ENCODE assay signal across 12 cellular contexts in the genomic region with DNA sequence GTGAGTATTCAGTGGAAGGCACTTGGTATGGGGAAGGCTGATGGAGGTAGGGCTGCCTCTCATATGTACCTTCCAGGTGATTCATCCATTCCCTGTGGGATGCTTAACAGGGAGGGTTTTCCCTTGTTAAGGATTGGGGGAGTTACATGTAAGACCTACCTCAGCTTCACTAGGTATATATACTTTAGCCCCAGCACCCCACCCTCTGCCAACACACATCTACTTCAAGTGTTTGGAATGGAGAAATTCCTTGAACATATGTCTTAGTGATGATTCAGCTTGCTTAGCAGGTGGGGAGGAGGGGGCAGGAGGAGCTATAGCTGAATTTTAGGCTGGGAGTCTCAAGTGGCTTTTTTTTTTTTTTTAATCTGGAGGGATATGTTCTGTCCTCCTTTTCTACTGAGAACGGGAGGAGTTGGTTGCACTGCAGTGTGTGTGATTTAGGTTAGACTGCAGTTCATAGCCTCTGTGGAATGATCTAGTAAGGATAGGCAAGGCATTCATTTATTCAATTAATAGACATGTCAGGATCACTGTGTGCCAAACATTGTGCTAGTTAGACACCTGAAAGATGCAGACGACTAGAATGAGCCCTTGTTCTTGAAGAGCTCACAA. TPM values are rescaled to one million over a fixed set of nuclear protein-coding genes. Genes with fewer than 3 reads are reported as not detected.
DNase-seq lines count a peak whose midpoint lies in the region; ATAC-seq and TF ChIP-seq lines count a peak whose summit lies in the region.
"Had no signal": no experiment of that assay in that cellular context is flagged by ENCODE, and none has a peak within 500 bp of the region (broad histone marks: within the 10 kb centered on the region; RNA-seq: fewer than 3 reads in every experiment).

No MANE protein-coding gene starts in this region.

- H3K9me3 Mint-ChIP-seq in activated CD8-positive, alpha-beta T cell treated with anti-CD3 and anti-CD28 coated beads for 36 hours: no peaks in the 10 kb centered on the region

- POLR2A ChIA-PET in HCT116 (lab: Charles Lee) (no interaction called here), A673 (lab: Charles Lee; ENCODE audit: low non-redundant PET) (no interaction called here)
- POLR2A ChIA-PET in activated CD8-positive, alpha-beta T cell treated with anti-CD3 and anti-CD28 coated beads for 36 hours (lab: Charles Lee): interaction anchor here (1.1 to 4.2 kb wide), 5 partner anchors 13 to 27 kb away, joined by 3 to 21 read pairs (median 13); a partner anchor contains a TSS

- H3K27me3 ChIP-seq in BLaER1 (peaks cover 22% of the 10 kb centered on the region), HCT116 (ENCODE audit: insufficient read depth, low read length) (no peaks in the 10 kb centered on the region), left lung (peaks cover 0 to 6% of the 10 kb centered on the region in 2 donors), transverse colon (peaks cover 5% of the 10 kb centered on the region), A673 (replicated peaks; ENCODE audit: insufficient read depth, low read depth, low read length, poor library complexity) (no peaks in the 10 kb centered on the region)

- TF ChIP-seq RAD21 in HCT116 (IDR thresholded peaks at IDR 0.05; ENCODE audit: low read depth): no peak

- TF ChIP-seq CTCF in HCT116 (IDR thresholded peaks at IDR 0.05 in 2 of 3, conservative IDR thresholded peaks at IDR 0.05 in 1 of 3; ENCODE audit: borderline replicate concordance in 1 of 3, insufficient read depth in 1 of 3, low read depth in 2 of 3, low read length in 2 of 3) (no peak), left lung (IDR thresholded peaks at IDR 0.05) (no peak), transverse colon (IDR thresholded peaks at IDR 0.05) (no peak), A673 (conservative IDR thresholded peaks at IDR 0.05; ENCODE audit: low read depth, low read length) (no peak)
- TF ChIP-seq CTCF in activated CD8-positive, alpha-beta T cell treated with anti-CD3 and anti-CD28 coated beads for 36 hours (IDR thresholded peaks at IDR 0.05): no peak

- H3K36me3 ChIP-seq in BLaER1 (peaks cover 10% of the 10 kb centered on the region; the same call in 1 of the 2 replicates), HCT116 (ENCODE audit: control insufficient read depth in 1 of 2, insufficient read depth in 2 of 2, low read length in 2 of 2) (peaks cover 3 to 23% of the 10 kb centered on the region in 2 experiments; a peak in 2 of 4 replicates), left lung (peaks cover 0 to 37% of the 10 kb centered on the region in 2 donors), transverse colon (peaks cover 0 to 9% (median 0%) of the 10 kb centered on the region in 4 donors), A673 (ENCODE audit: insufficient read depth, low read length, poor library complexity, severe bottlenecking) (no peaks in the 10 kb centered on the region)

- no TSS peak for BruUV-seq in HCT116 (replicated peaks; lab: Mats Ljungman, UMichigan)
- no TSS peak for BruUV-seq in A673 (replicated peaks; lab: Mats Ljungman, UMichigan)

- 56 to 69% methylated on average over 1 to 2 of the region's 2 CpGs for WGBS in transverse colon (ENCODE audit: low coverage in 1 of 2), 2 donors

- TF ChIP-seq POLR2A in HCT116 (IDR thresholded peaks at IDR 0.05; ENCODE audit: borderline replicate concordance, extremely low read depth, insufficient read depth, insufficient read length) (no peak), transverse colon (IDR thresholded peaks at IDR 0.05) (no peak)

- CTCF ChIA-PET in HCT116 (lab: Charles Lee) (interaction anchor here (3.4 kb wide), 1 partner anchor 10 kb away, joined by 18 read pairs; no protein-coding TSS in a partner anchor), A673 (lab: Charles Lee) (interaction anchor here (0.6 to 2.6 kb wide), 2 partner anchors 9 to 465 kb away, joined by 4 to 13 read pairs; no protein-coding TSS in a partner anchor)
- CTCF ChIA-PET in activated CD8-positive, alpha-beta T cell treated with anti-CD3 and anti-CD28 coated beads for 36 hours (lab: Charles Lee): interaction anchor here (1.3 to 4.6 kb wide), 6 partner anchors 8 to 28 kb away, joined by 4 to 53 read pairs (median 6); a partner anchor contains a TSS

- H3K4me2 ChIP-seq in BLaER1 (peak overlapping the region; percentile 97; the same call in 1 of the 2 replicates), HCT116 (ENCODE audit: low read length) (peak overlapping the region; percentile 77)

- RAD21 ChIA-PET in HCT116 (lab: Charles Lee; ENCODE audit: low non-redundant PET in 1 of 2, low total read pairs in 2 of 2, uncharacterized antibody in 2 of 2, unreplicated experiment in 2 of 2): no interaction called here

- peaks cover 24% of the 10 kb centered on the region for H3K4me1 Mint-ChIP-seq in activated CD8-positive, alpha-beta T cell treated with anti-CD3 and anti-CD28 coated beads for 36 hours (ENCODE audit: low read depth)

- H4K20me1 ChIP-seq in BLaER1 (no peaks in the 10 kb centered on the region), HCT116 (ENCODE audit: insufficient read depth) (no peaks in the 10 kb centered on the region)

- intact Hi-C loops in HCT116 (cut with micrococcal nuclease): no loop called here
- intact Hi-C loops in activated CD8-positive, alpha-beta T cell treated with anti-CD3 and anti-CD28 coated beads for 36 hours (cut with micrococcal nuclease): no loop called here
- intact Hi-C loops in left lung (cut with DNase I): no loop called here
- intact Hi-C loops in transverse colon (cut with DNase I; ENCODE audit: low total_unique reads): no loop called here
- intact Hi-C loops in A673 (cut with micrococcal nuclease; ENCODE audit: unreplicated experiment): no loop called here

- H3K36me3 Mint-ChIP-seq in activated CD8-positive, alpha-beta T cell treated with anti-CD3 and anti-CD28 coated beads for 36 hours (ENCODE audit: low read depth): peaks cover 6% of the 10 kb centered on the region

- peak overlapping the region; percentile 79 for H3K4me3 Mint-ChIP-seq in activated CD8-positive, alpha-beta T cell treated with anti-CD3 and anti-CD28 coated beads for 36 hours

- H3K79me2 ChIP-seq in HCT116 (ENCODE audit: insufficient read depth, low read length): peaks cover 14% of the 10 kb centered on the region

- TF ChIP-seq EP300 in transverse colon (IDR thresholded peaks at IDR 0.05; ENCODE audit: low read depth): no peak

- H3K4me3 ChIP-seq in BLaER1 (no peak overlapping the region), HCT116 (replicated peaks in 1 of 2; ENCODE audit: low read depth in 1 of 2, low read length in 2 of 2) (no peak overlapping the region), left lung (no peak overlapping the region), transverse colon (no peak overlapping the region), A673 (ENCODE audit: low read depth, low read length, poor library complexity, severe bottlenecking) (no peak overlapping the region)
- H3K4me3 ChIP-seq: SJCRH30 had no signal

- no peaks in the 10 kb centered on the region for H3K27me3 Mint-ChIP-seq in activated CD8-positive, alpha-beta T cell treated with anti-CD3 and anti-CD28 coated beads for 36 hours

- H3K27ac Mint-ChIP-seq in activated CD8-positive, alpha-beta T cell treated with anti-CD3 and anti-CD28 coated beads for 36 hours: no peak overlapping the region

- H3K27ac ChIP-seq in BLaER1 (no peak overlapping the region), HCT116 (ENCODE audit: low read depth, low read length) (no peak overlapping the region), left lung (no peak overlapping the region), transverse colon (no peak overlapping the region), A673 (ENCODE audit: low read depth, low read length, poor library complexity, severe bottlenecking) (no peak overlapping the region)
- H3K27ac ChIP-seq: SJCRH30 had no signal

- H3K9me3 ChIP-seq in BLaER1: no peaks in the 10 kb centered on the region; the same call in 1 of the 2 replicates
- H3K9me3 ChIP-seq in HCT116 (ENCODE audit: control insufficient read depth in 1 of 2, insufficient read depth in 1 of 2, low read depth in 1 of 2, low read length in 2 of 2): no peaks in the 10 kb centered on the region
- H3K9me3 ChIP-seq in left lung: no peaks in the 10 kb centered on the region
- no peaks in the 10 kb centered on the region for H3K9me3 ChIP-seq in transverse colon
- no peaks in the 10 kb centered on the region for H3K9me3 ChIP-seq in A673 (ENCODE audit: low read depth, low read length, poor library complexity, severe bottlenecking)
- H3K9me3 ChIP-seq: SJCRH30 had no signal

- no peaks in the 10 kb centered on the region for H3K9me2 ChIP-seq in HCT116 (ENCODE audit: insufficient read depth)

- no peak overlapping the region for H2AFZ ChIP-seq in HCT116 (ENCODE audit: low read depth, low read length, poor library complexity, severe bottlenecking)

- in situ Hi-C loops in transverse colon (cut with MboI; ENCODE audit: low pct_ligation_motif_present in 1 of 4, low pct_unique_long_range_greater_than_20kb in 1 of 4, low sequenced_read_pairs in 3 of 4): no loop called here

- DNase-seq in HCT116 (ENCODE audit: low read depth, low spot score) (no peak), left lung (no peak), NCI-H2196 (lab: John Stamatoyannopoulos, UW; ENCODE audit: unreplicated experiment) (no peak), transverse colon (no peak), A673 (ENCODE audit: low spot score) (no peak), NOMO-1 treated with dmso at 0.1 percent for 144 hours (lab: John Stamatoyannopoulos, UW; ENCODE audit: unreplicated experiment) (no peak)
- DNase-seq in activated CD8-positive, alpha-beta T cell treated with anti-CD3 and anti-CD28 coated beads for 36 hours: no peak
- DNase-seq: effector memory CD4-positive, alpha-beta T cell; GOT3; NCI-H187; SJCRH30 had no signal

- peaks cover 21% of the 10 kb centered on the region for H3K4me1 ChIP-seq in BLaER1
- peaks cover 6 to 18% of the 10 kb centered on the region in 2 experiments; a peak in 3 of 4 replicates for H3K4me1 ChIP-seq in HCT116 (ENCODE audit: control insufficient read depth in 1 of 2, insufficient read depth in 2 of 2, low read length in 2 of 2)
- peaks cover 0 to 22% of the 10 kb centered on the region in 2 donors for H3K4me1 ChIP-seq in left lung
- peaks cover 7 to 20% (median 17%) of the 10 kb centered on the region in 4 donors for H3K4me1 ChIP-seq in transverse colon
- H3K4me1 ChIP-seq in A673 (ENCODE audit: insufficient read depth, low read length, poor library complexity, severe bottlenecking): peaks cover 7% of the 10 kb centered on the region

- no peak for ATAC-seq in HCT116
- no peak for ATAC-seq in activated CD8-positive, alpha-beta T cell treated with anti-CD3 and anti-CD28 coated beads for 36 hours
- peak; percentile 15 for ATAC-seq in left lung

- no peak overlapping the region for H3K9ac ChIP-seq in BLaER1
- H3K9ac ChIP-seq in HCT116 (ENCODE audit: low read length): no peak overlapping the region

RNA-seq across cellular contexts. Expression of a gene that starts 1.7 kb away (rescaled TPM):
- total RNA-seq in HCT116 (2021; ENCODE audit: unreplicated experiment): 38.4 TPM
- polyA plus RNA-seq in HCT116 (2012): 23.0 and 25.7 TPM in 2 replicates
- total RNA-seq in activated CD8-positive, alpha-beta T cell treated with anti-CD3 and anti-CD28 coated beads for 36 hours: 10 to 100 TPM; 10.7 to 12.3 TPM
- total RNA-seq in left lung: 10 to 100 TPM; 43.4 to 44.1 TPM
- total RNA-seq in transverse colon: 100 to 1,000 TPM in 1 of 4 donors, 10 to 100 TPM in 3; 38.4 to 308 (median 45.8) TPM
- total RNA-seq in A673 (2021): 34.9 and 35.4 TPM in 2 replicates

RNA-seq across cellular contexts. Expression of a gene that starts 12.0 kb away (rescaled TPM):
- total RNA-seq in HCT116 (2021; ENCODE audit: unreplicated experiment) (0.37 TPM), left lung (10 to 100 TPM; 20.1 to 30.4 TPM), transverse colon (10 to 100 TPM in 1 of 4 donors, 1 to 10 TPM in 3; 8.0 to 10.9 (median 9.6) TPM), A673 (2021) (61.7 and 65.9 TPM in 2 replicates)
- not detected in 2 replicates for polyA plus RNA-seq in HCT116 (2012)
- 10 to 100 TPM; 13.7 to 15.1 TPM for total RNA-seq in activated CD8-positive, alpha-beta T cell treated with anti-CD3 and anti-CD28 coated beads for 36 hours

RNA-seq across cellular contexts. Expression of a gene that starts 18.6 kb away (rescaled TPM):
- total RNA-seq in HCT116 (2021; ENCODE audit: unreplicated experiment) (3.6 TPM), left lung (10 to 100 TPM; 16.5 to 20.0 TPM), transverse colon (10 to 100 TPM in 3 of 4 donors, 1 to 10 TPM in 1; 6.6 to 35.9 (median 15.3) TPM), A673 (2021) (20.9 and 32.5 TPM in 2 replicates)
- 3.2 and 4.1 TPM in 2 replicates for polyA plus RNA-seq in HCT116 (2012)
- 1 to 10 TPM; 1.1 to 1.2 TPM for total RNA-seq in activated CD8-positive, alpha-beta T cell treated with anti-CD3 and anti-CD28 coated beads for 36 hours

RNA-seq across cellular contexts. Expression of a gene that starts 40.3 kb away (rescaled TPM):
- total RNA-seq in HCT116 (2021; ENCODE audit: unreplicated experiment): 31.3 TPM
- 12.8 and 15.3 TPM in 2 replicates for polyA plus RNA-seq in HCT116 (2012)
- total RNA-seq in activated CD8-positive, alpha-beta T cell treated with anti-CD3 and anti-CD28 coated beads for 36 hours: 1 to 10 TPM in 1 of 2 experiments, under 1 TPM in 1; 0.61 to 1.4 TPM
- 1 to 10 TPM; 2.0 to 3.8 TPM for total RNA-seq in left lung
- 1 to 10 TPM in 2 of 4 donors, under 1 TPM in 1, not detected in 1; 0.68 to 6.4 (median 2.1) TPM for total RNA-seq in transverse colon
- 34.5 and 39.0 TPM in 2 replicates for total RNA-seq in A673 (2021)

RNA-seq across cellular contexts. Expression of a gene that starts 42.8 kb away (rescaled TPM):
- total RNA-seq in HCT116 (2021; ENCODE audit: unreplicated experiment) (5.2 TPM), left lung (under 1 TPM; 0.38 to 0.50 TPM), transverse colon (1 to 10 TPM; 1.3 to 6.2 (median 1.6) TPM), A673 (2021) (2.1 and 3.3 TPM in 2 replicates)
- 2.7 and 3.5 TPM in 2 replicates for polyA plus RNA-seq in HCT116 (2012)
- 1 to 10 TPM; 1.2 to 1.3 TPM for total RNA-seq in activated CD8-positive, alpha-beta T cell treated with anti-CD3 and anti-CD28 coated beads for 36 hours
